ENCODE assay signal across 8 cellular contexts in genomic region chr20:32763202-32763999, GRCh38. TPM values are rescaled to one million over a fixed set of nuclear protein-coding genes. Genes with fewer than 3 reads are reported as not detected.
DNase-seq lines count a peak whose midpoint lies in the region; ATAC-seq and TF ChIP-seq lines count a peak whose summit lies in the region.

No MANE protein-coding gene starts in this region.

- peak overlapping the region; percentile 77 to 95 (median 89) for H3K4me3 ChIP-seq in BLaER1 treated with 17β-estradiol and CSF1 and Interleukin-3, amounts not matched to agents 10 nM and 100 nM
- peak overlapping the region; percentile 94 for H3K4me3 ChIP-seq in HUES48 (ENCODE audit: low read depth, low read length)
- H3K4me3 ChIP-seq in adrenal gland = peak overlapping the region in 3 of 4 donors; percentile 56 to 100 (median 91)
- H3K4me3 ChIP-seq in liver (ENCODE audit: low read depth in 1 of 3, low read length in 3 of 3) = peak overlapping the region; percentile 59 to 94 (median 69)
- peak overlapping the region; percentile 51 to 92 (median 88) for H3K4me3 ChIP-seq in upper lobe of left lung

- peak; percentile 14 to 32 for ATAC-seq in upper lobe of left lung (ENCODE audit: low FRiP score in 2 of 2)
- ATAC-seq in HG02884 (IDR thresholded peaks at IDR 0.05; ENCODE audit: unreplicated experiment) = no peak
- ATAC-seq in GM18873 (IDR thresholded peaks at IDR 0.05; ENCODE audit: low FRiP score, unreplicated experiment) = no peak

- H3K4me1 ChIP-seq in BLaER1 treated with 17β-estradiol and CSF1 and Interleukin-3, amounts not matched to agents 10 nM and 100 nM = peaks cover 18 to 40% (median 34%) of the 10 kb centered on the region in 10 experiments
- H3K4me1 ChIP-seq in HUES48 (ENCODE audit: control insufficient read depth, insufficient read depth, low read length) = peaks cover 35% of the 10 kb centered on the region
- H3K4me1 ChIP-seq in adrenal gland (replicated peaks in 1 of 2) = peaks cover 14% of the 10 kb centered on the region in 2 donors
- H3K4me1 ChIP-seq in liver (ENCODE audit: control insufficient read depth in 4 of 4, insufficient read depth in 4 of 4, low read length in 3 of 4) = peaks cover 2 to 18% (median 14%) of the 10 kb centered on the region in 4 donors
- peaks cover 13 to 32% (median 18%) of the 10 kb centered on the region in 4 donors for H3K4me1 ChIP-seq in upper lobe of left lung

- no peak for TF ChIP-seq CTCF in adrenal gland (IDR thresholded peaks at IDR 0.05)
- no peak for TF ChIP-seq CTCF in liver (IDR thresholded peaks at IDR 0.05; ENCODE audit: low read depth, low read length, missing input control)
- no peak for TF ChIP-seq CTCF in upper lobe of left lung (IDR thresholded peaks at IDR 0.05)

- in situ Hi-C loops in KBM-7 (cut with MboI; ENCODE audit: low pct_unique_long_range_greater_than_20kb, low sequenced_read_pairs) = no loop called here

- peaks cover 24 to 32% (median 31%) of the 10 kb centered on the region in 11 experiments for H3K27me3 ChIP-seq in BLaER1 treated with 17β-estradiol and CSF1 and Interleukin-3, amounts not matched to agents 10 nM and 100 nM
- H3K27me3 ChIP-seq in HUES48 (ENCODE audit: control insufficient read depth, insufficient read depth, low read length) (no peaks in the 10 kb centered on the region), adrenal gland (no peaks in the 10 kb centered on the region), liver (ENCODE audit: control insufficient read depth in 4 of 4, insufficient read depth in 4 of 4, low read length in 3 of 4) (no peaks in the 10 kb centered on the region), upper lobe of left lung (no peaks in the 10 kb centered on the region)

- no peaks in the 10 kb centered on the region for H3K9me3 ChIP-seq in BLaER1 treated with 17β-estradiol and CSF1 and Interleukin-3, amounts not matched to agents 10 nM and 100 nM (replicated peaks in 1 of 11)
- H3K9me3 ChIP-seq in HUES48 (ENCODE audit: control insufficient read depth, insufficient read depth, low read length) = no peaks in the 10 kb centered on the region
- H3K9me3 ChIP-seq in adrenal gland (replicated peaks in 1 of 3) = no peaks in the 10 kb centered on the region
- H3K9me3 ChIP-seq in liver (ENCODE audit: control insufficient read depth in 4 of 4, low read length in 3 of 4) = no peaks in the 10 kb centered on the region
- H3K9me3 ChIP-seq in upper lobe of left lung = no peaks in the 10 kb centered on the region

- TF ChIP-seq EP300 in upper lobe of left lung (IDR thresholded peaks at IDR 0.05) = no peak

- no peak for TF ChIP-seq RAD21 in liver (IDR thresholded peaks at IDR 0.05)

- TF ChIP-seq POLR2A in adrenal gland (IDR thresholded peaks at IDR 0.05) = no peak
- no peak for TF ChIP-seq POLR2A in upper lobe of left lung (IDR thresholded peaks at IDR 0.05)

- 27 to 45% (median 36%) methylated on average over 13 to 40 of the region's 40 CpGs for WGBS in adrenal gland, 4 donors
- WGBS in liver = 31% methylated on average over 40 of the region's 40 CpGs
- 17 to 27% methylated on average over 19 to 37 of the region's 40 CpGs for WGBS in upper lobe of left lung, 2 donors

- peak overlapping the region; percentile 88 to 100 (median 99) for H3K4me2 ChIP-seq in BLaER1 treated with 17β-estradiol and CSF1 and Interleukin-3, amounts not matched to agents 10 nM and 100 nM

- peak overlapping the region; percentile 70 to 87 (median 84) for H3K9ac ChIP-seq in BLaER1 treated with 17β-estradiol and CSF1 and Interleukin-3, amounts not matched to agents 10 nM and 100 nM
- peak overlapping the region; percentile 83 for H3K9ac ChIP-seq in HUES48 (ENCODE audit: low read depth, low read length)
- peak overlapping the region in 1 of 2 donors; percentile 60 for H3K9ac ChIP-seq in liver (ENCODE audit: low read depth in 1 of 2, low read length in 2 of 2)

- intact Hi-C loops in adrenal gland (cut with DNase I) = no loop called here

- DNase-seq in adrenal gland (no peak), upper lobe of left lung (peak in 1 of 2 donors; percentile 84), KBM-7 (no peak)

- H3K27ac ChIP-seq in BLaER1 treated with 17β-estradiol and CSF1 and Interleukin-3, amounts not matched to agents 10 nM and 100 nM = peak overlapping the region in 6 of 11 experiments; percentile 9 to 80 (median 70); a peak in 7 of 22 replicates
- H3K27ac ChIP-seq in HUES48 (ENCODE audit: low read depth, low read length) (peak overlapping the region; percentile 90), adrenal gland (no peak overlapping the region), liver (ENCODE audit: low read depth in 1 of 2, low read length in 2 of 2) (no peak overlapping the region), upper lobe of left lung (no peak overlapping the region)

- H3K36me3 ChIP-seq in BLaER1 treated with 17β-estradiol and CSF1 and Interleukin-3, amounts not matched to agents 10 nM and 100 nM = no peaks in the 10 kb centered on the region
- H3K36me3 ChIP-seq in HUES48 (ENCODE audit: control insufficient read depth, insufficient read depth, low read length) (peaks cover 47% of the 10 kb centered on the region), adrenal gland (replicated peaks in 1 of 2) (no peaks in the 10 kb centered on the region), liver (ENCODE audit: control insufficient read depth in 4 of 4, insufficient read depth in 3 of 4, low read depth in 1 of 4, low read length in 3 of 4) (no peaks in the 10 kb centered on the region), upper lobe of left lung (no peaks in the 10 kb centered on the region)

- peaks cover 0 to 18% (median 10%) of the 10 kb centered on the region in 11 experiments; a peak in 9 of 22 replicates for H4K20me1 ChIP-seq in BLaER1 treated with 17β-estradiol and CSF1 and Interleukin-3, amounts not matched to agents 10 nM and 100 nM

TF ChIP-seq in liver, 16 proteins besides CTCF, POLR2A, EP300 and RAD21 (continues in another document):
- no peak for TF ChIP-seq MAX (IDR thresholded peaks at IDR 0.05)
- no peak for TF ChIP-seq YY1 (IDR thresholded peaks at IDR 0.05)
- TF ChIP-seq FOXA1 (IDR thresholded peaks at IDR 0.05) = no peak
- TF ChIP-seq SP1 (IDR thresholded peaks at IDR 0.05) = no peak
- no peak for TF ChIP-seq FOXA2 (IDR thresholded peaks at IDR 0.05)
- TF ChIP-seq EGR1 (IDR thresholded peaks at IDR 0.05; ENCODE audit: low read depth in 2 of 2) = no peak
- no peak for TF ChIP-seq ZBTB33 (IDR thresholded peaks at IDR 0.05)
- TF ChIP-seq REST (IDR thresholded peaks at IDR 0.05) = no peak
- TF ChIP-seq JUND (IDR thresholded peaks at IDR 0.05) = no peak

RNA-seq across cellular contexts. Expression of gene DNMT3B, which starts 1.2 kb away (rescaled TPM):
- 1 to 10 TPM in 3 of 8 donors, under 1 TPM in 4, not detected in 1; 0.12 to 1.6 (median 0.87) TPM for total RNA-seq in adrenal gland
- polyA plus RNA-seq in adrenal gland = 1 to 10 TPM in 1 of 3 donors, under 1 TPM in 2; 0.44 to 2.0 (median 0.81) TPM
- 1 to 10 TPM in 1 of 2 donors, under 1 TPM in 1; 0.84 to 2.8 TPM for total RNA-seq in liver
- polyA plus RNA-seq in liver = under 1 TPM; 0.26 to 0.36 TPM
- 1 to 10 TPM in 4 of 6 donors, under 1 TPM in 1, not detected in 1; 0.76 to 2.1 (median 1.7) TPM for total RNA-seq in upper lobe of left lung

RNA-seq across cellular contexts. Expression of gene COMMD7, which starts 20.1 kb away (rescaled TPM):
- total RNA-seq in adrenal gland (10 to 100 TPM; 16.4 to 45.2 (median 35.8) TPM), liver (1 to 10 TPM; 8.3 to 9.1 TPM), upper lobe of left lung (10 to 100 TPM; 22.4 to 37.4 (median 27.3) TPM)
- polyA plus RNA-seq in adrenal gland (10 to 100 TPM; 41.7 to 58.6 (median 47.6) TPM), liver (10 to 100 TPM; 21.8 to 42.7 TPM)

RNA-seq across cellular contexts. Expression of gene MAPRE1, which starts 56.4 kb away (rescaled TPM):
- 10 to 100 TPM; 47.5 to 88.8 (median 57.8) TPM for total RNA-seq in adrenal gland
- 10 to 100 TPM; 22.3 to 97.3 (median 22.4) TPM for polyA plus RNA-seq in adrenal gland
- total RNA-seq in liver = 10 to 100 TPM; 22.5 to 40.2 TPM
- polyA plus RNA-seq in liver = 10 to 100 TPM in 1 of 2 donors, 1 to 10 TPM in 1; 6.7 to 11.3 TPM
- total RNA-seq in upper lobe of left lung = 10 to 100 TPM; 36.2 to 94.2 (median 77.9) TPM

Comparison
In these comparisons a context has a peak if more than half of its experiments do, and no peak if none do; other contexts are left out.
1. H3K27ac ChIP-seq: peak in BLaER1 treated with 17β-estradiol and CSF1 and Interleukin-3, amounts not matched to agents 10 nM and 100 nM (6 of 11) and HUES48 (single experiment); none in adrenal gland (0 of 5), liver (0 of 2) and upper lobe of left lung (0 of 4).
2. ATAC-seq: peak in upper lobe of left lung (2 of 2); none in HG02884 (single experiment) and GM18873 (single experiment).
3. Peak in every context shown above with its lines, with median percentiles within 50 percentile points of each other: H3K4me3 ChIP-seq.